23 cellular contexts compared by ENCODE assay signal in the genomic region with DNA sequence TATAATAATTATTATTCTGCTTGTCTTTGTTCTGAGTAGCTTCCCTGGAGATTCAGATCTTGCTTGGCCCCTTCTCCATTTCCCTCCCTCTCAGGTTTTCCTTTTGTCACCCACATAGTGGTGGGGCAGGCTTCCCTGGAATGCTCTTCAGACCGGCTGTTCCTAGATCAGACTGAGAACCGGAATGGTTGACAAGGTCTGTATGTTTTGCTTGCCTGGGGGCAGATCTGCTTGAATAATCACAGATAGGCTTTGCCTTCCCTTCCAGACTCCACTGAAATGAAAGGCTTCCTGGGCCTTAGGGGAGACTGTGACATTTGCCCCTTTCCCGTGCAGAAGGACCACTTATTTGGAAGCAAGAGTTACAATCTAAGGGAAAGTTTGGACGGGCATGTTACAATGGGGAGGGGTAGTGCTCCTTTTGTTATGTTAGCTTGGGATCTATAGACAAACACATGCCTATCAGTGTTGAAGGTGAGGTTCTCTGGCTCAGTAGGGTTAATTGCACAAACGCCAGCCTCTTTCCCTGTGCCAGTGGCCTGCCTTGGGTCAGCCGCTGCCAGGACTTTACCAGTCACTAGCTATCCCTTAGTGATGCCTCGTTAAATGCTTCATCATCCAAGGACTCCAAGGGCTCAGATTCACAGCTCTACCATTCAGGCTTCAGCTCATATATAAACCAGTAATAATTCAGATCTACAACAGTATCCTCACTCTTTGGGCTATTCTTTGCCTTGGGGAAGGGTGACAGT.
DNase-seq lines count a peak whose midpoint lies in the region; ATAC-seq, FAIRE-seq and TF ChIP-seq lines count a peak whose summit lies in the region.
"Had no signal": no experiment of that assay in that cellular context is flagged by ENCODE, and none has a peak within 500 bp of the region (broad histone marks: within the 10 kb centered on the region; RNA-seq: fewer than 3 reads in every experiment).

No MANE protein-coding gene starts in this region.

- ATAC-seq in SK-N-SH treated with all-trans-retinoic acid at 6 μM for 48 hours (no peak), left ventricle myocardium superior (no peak)
- ATAC-seq: A549, right cardiac atrium had no signal

- H2BK15ac ChIP-seq in H1 (ENCODE audit: low read length): no peak overlapping the region

- H3K79me1 ChIP-seq in H1 (ENCODE audit: low read depth, low read length): no peaks in the 10 kb centered on the region

- TF ChIP-seq CTCF in SK-N-SH (IDR thresholded peaks at IDR 0.05) (no peak), H1 (IDR thresholded peaks at IDR 0.05; ENCODE audit: control extremely low read depth in 1 of 3, insufficient read depth in 1 of 3, low read depth in 1 of 3, low read length in 3 of 3) (no peak)

- POLR2A ChIA-PET in SK-N-SH (lab: Yijun Ruan, JAX): no interaction called here
- POLR2A ChIA-PET in H1 (lab: Charles Lee; ENCODE audit: partially characterized antibody): no interaction called here

- H3K36me3 ChIP-seq in SK-N-SH (replicated peaks in 1 of 2; ENCODE audit: control insufficient read depth in 1 of 2, insufficient read depth in 2 of 2, low read length in 1 of 2): no peaks in the 10 kb centered on the region
- H3K36me3 ChIP-seq in H1 (ENCODE audit: control insufficient read depth in 2 of 4, insufficient read depth in 4 of 4, low read length in 3 of 4): no peaks in the 10 kb centered on the region
- no peaks in the 10 kb centered on the region for H3K36me3 ChIP-seq in mesodermal cell (ENCODE audit: control insufficient read depth, insufficient read depth, low read length)
- H3K36me3 ChIP-seq: BLaER1, SJSA1, vagina had no signal

- no peak overlapping the region for H3K14ac ChIP-seq in H1 (ENCODE audit: insufficient read length)

- no peak overlapping the region for H3K23ac ChIP-seq in H1 (ENCODE audit: insufficient read length)

- H3K4me1 ChIP-seq in SK-N-SH (ENCODE audit: control insufficient read depth in 1 of 2, insufficient read depth in 2 of 2, low read depth in 1 of 2, low read length in 1 of 2) (peaks cover 0 to 16% of the 10 kb centered on the region in 2 experiments; a peak in 2 of 4 replicates), H1 (replicated peaks in 1 of 4; ENCODE audit: control insufficient read depth in 3 of 4, insufficient read depth in 4 of 4, low read length in 3 of 4) (0 out of 7 replicates have a peak, but pooled peaks cover 0 to 5% (median 0%) of the 10 kb centered on the region in 4 experiments), mesodermal cell (ENCODE audit: control insufficient read depth, insufficient read depth, low read length, poor library complexity, severe bottlenecking) (peaks cover 11% of the 10 kb centered on the region)
- H3K4me1 ChIP-seq: A549, BLaER1, SJSA1, vagina had no signal

- H3K9me3 Mint-ChIP-seq in activated CD4-positive, alpha-beta T cell treated with anti-CD3 and anti-CD28 coated beads, Interleukin-2, amount 10 ng/mL, durations not matched to agents 24 days and 14 days: peaks cover 5% of the 10 kb centered on the region

- no peak overlapping the region for H3K4me3 Mint-ChIP-seq in activated CD4-positive, alpha-beta T cell treated with anti-CD3 and anti-CD28 coated beads, Interleukin-2, amount 10 ng/mL, durations not matched to agents 24 days and 14 days

- FAIRE-seq in H1 (lab: Jason Lieb, UNC): no peak
- FAIRE-seq: A549 had no signal

- CTCF ChIA-PET in SK-N-SH (lab: Yijun Ruan, JAX) (interaction anchor here (1.2 to 1.5 kb wide), 2 partner anchors 9 to 104 kb away, joined by 3 to 5 read pairs; no protein-coding TSS in a partner anchor), H1 (lab: Charles Lee; ENCODE audit: partially characterized antibody) (interaction anchor here (1.4 to 1.5 kb wide), 3 partner anchors 14 to 186 kb away, joined by 3 to 4 read pairs (median 3); no protein-coding TSS in a partner anchor)

- no peak overlapping the region for H4K5ac ChIP-seq in H1 (ENCODE audit: insufficient read length, low read depth, low read length)

- peaks cover 12% of the 10 kb centered on the region for H3K27me3 Mint-ChIP-seq in activated CD4-positive, alpha-beta T cell treated with anti-CD3 and anti-CD28 coated beads, Interleukin-2, amount 10 ng/mL, durations not matched to agents 24 days and 14 days

- H3K23me2 ChIP-seq in H1 (ENCODE audit: low read depth, low read length): no peaks in the 10 kb centered on the region

- H3K4me3 ChIP-seq in SK-N-SH (ENCODE audit: low read depth in 2 of 2, low read length in 1 of 2) (no peak overlapping the region), H1 (ENCODE audit: extremely low read depth in 1 of 4, insufficient read depth in 2 of 4, low read depth in 3 of 4, low read length in 4 of 4) (no peak overlapping the region), mesodermal cell (ENCODE audit: extremely low read depth, insufficient read depth, low read length, poor library complexity, severe bottlenecking) (no peak overlapping the region)
- H3K4me3 ChIP-seq: A549, BLaER1, SJSA1, vagina had no signal

- no peaks in the 10 kb centered on the region for H3K36me3 Mint-ChIP-seq in activated CD4-positive, alpha-beta T cell treated with anti-CD3 and anti-CD28 coated beads, Interleukin-2, amount 10 ng/mL, durations not matched to agents 24 days and 14 days (ENCODE audit: low read depth)

- 25% methylated on average over 7 of the region's 7 CpGs for WGBS in SK-N-SH (ENCODE audit: low lambda C conversion rate)
- WGBS in H1 (ENCODE audit: extremely low coverage in 1 of 2, insufficient coverage in 1 of 2, insufficient read length in 1 of 2, insufficient replicate concordance in 2 of 2, low coverage in 1 of 2, low lambda C conversion rate in 2 of 2, missing lambda C conversion rate in 1 of 2), 2 experiments: 75% methylated on average over 6 of the region's 7 CpGs; no CpG with 5 or more reads in 1 of the 2 experiments
- WGBS in mesodermal cell (ENCODE audit: insufficient coverage in 2 of 2), 2 experiments: 65 to 74% methylated on average over 4 to 7 of the region's 7 CpGs

- no peaks in the 10 kb centered on the region for H4K20me1 ChIP-seq in SK-N-SH (ENCODE audit: insufficient read depth)
- no peaks in the 10 kb centered on the region for H4K20me1 ChIP-seq in H1 (replicated peaks in 1 of 2; ENCODE audit: control insufficient read depth in 1 of 2, insufficient read depth in 2 of 2, low read length in 2 of 2)
- H4K20me1 ChIP-seq: BLaER1 had no signal

- no peak overlapping the region for H2AFZ ChIP-seq in SK-N-SH (ENCODE audit: low read depth)
- peak overlapping the region; percentile 76 for H2AFZ ChIP-seq in H1 (ENCODE audit: low read length)

- H3K9me3 ChIP-seq in SK-N-SH: no peaks in the 10 kb centered on the region
- H3K9me3 ChIP-seq in H1 (ENCODE audit: insufficient read depth in 2 of 2, low read depth in 1 of 2, low read length in 1 of 2): no peaks in the 10 kb centered on the region
- H3K9me3 ChIP-seq in mesodermal cell (ENCODE audit: control insufficient read depth, low read length): peaks cover 4% of the 10 kb centered on the region
- H3K9me3 ChIP-seq: A549, BLaER1, SJSA1, vagina had no signal

- H3K27ac Mint-ChIP-seq in activated CD4-positive, alpha-beta T cell treated with anti-CD3 and anti-CD28 coated beads, Interleukin-2, amount 10 ng/mL, durations not matched to agents 24 days and 14 days: no peak overlapping the region

- H3K9me2 ChIP-seq in SK-N-SH: no peaks in the 10 kb centered on the region; the same call in 1 of the 2 replicates

- H3K27ac ChIP-seq in SK-N-SH (ENCODE audit: low read depth in 2 of 2, low read length in 1 of 2) (no peak overlapping the region), H1 (ENCODE audit: low read depth, low read length) (0 out of 2 replicates have a peak overlapping the region, but pooled peaks have one; percentile 26), mesodermal cell (ENCODE audit: low read depth, low read length, severe bottlenecking) (peak overlapping the region; percentile 13)
- H3K27ac ChIP-seq: A549, BLaER1, SJSA1, vagina had no signal

- H3K18ac ChIP-seq in H1 (ENCODE audit: extremely low read depth, low read length): no peak overlapping the region

- no peak for TF ChIP-seq RAD21 in SK-N-SH (IDR thresholded peaks at IDR 0.05; ENCODE audit: low read length)
- no peak for TF ChIP-seq RAD21 in H1 (IDR thresholded peaks at IDR 0.05 in 1 of 2, conservative IDR thresholded peaks at IDR 0.05 in 1 of 2; ENCODE audit: low read depth in 2 of 2, low read length in 2 of 2)

- no peak overlapping the region for H2BK5ac ChIP-seq in H1 (ENCODE audit: low read depth, low read length)

- H3K79me2 ChIP-seq in SK-N-SH (ENCODE audit: insufficient read depth) (no peaks in the 10 kb centered on the region), H1 (ENCODE audit: control insufficient read depth in 1 of 2, insufficient read depth in 2 of 2, low read length in 2 of 2) (no peaks in the 10 kb centered on the region)

- H2BK12ac ChIP-seq in H1 (ENCODE audit: low read depth, low read length): no peak overlapping the region

- no peaks in the 10 kb centered on the region for H3F3A ChIP-seq in SK-N-SH (replicated peaks; ENCODE audit: insufficient read depth)

- TF ChIP-seq POLR2A in H1 (IDR thresholded peaks at IDR 0.05; ENCODE audit: control extremely low read depth in 1 of 2, low read depth in 2 of 2, low read length in 2 of 2): no peak

- no peak for TF ChIP-seq EP300 in SK-N-SH (IDR thresholded peaks at IDR 0.05; ENCODE audit: borderline replicate concordance in 1 of 2, low read depth in 1 of 2, low read length in 1 of 2)
- no peak for TF ChIP-seq EP300 in H1 (IDR thresholded peaks at IDR 0.05; ENCODE audit: borderline replicate concordance in 1 of 2, low read depth in 2 of 2, low read length in 2 of 2)

- H3K4me2 ChIP-seq in SK-N-SH: no peak overlapping the region
- H3K4me2 ChIP-seq in H1 (ENCODE audit: insufficient read depth in 1 of 2, low read depth in 2 of 2, low read length in 2 of 2): no peak overlapping the region
- H3K4me2 ChIP-seq: A549, BLaER1 had no signal

- H2AK5ac ChIP-seq in H1 (ENCODE audit: low read depth, low read length): no peak overlapping the region

- H3K27me3 ChIP-seq in SK-N-SH (ENCODE audit: insufficient read depth) (peaks cover 3% of the 10 kb centered on the region; the same call in 1 of the 2 replicates), H1 (replicated peaks in 1 of 4; ENCODE audit: control insufficient read depth in 3 of 4, extremely low read depth in 1 of 4, insufficient read depth in 3 of 4, low read length in 3 of 4) (no peaks in the 10 kb centered on the region)
- H3K27me3 ChIP-seq: BLaER1, SJSA1, vagina had no signal

- no peak overlapping the region for H4K91ac ChIP-seq in H1 (replicated peaks; ENCODE audit: insufficient read length, low read length)

- H3K56ac ChIP-seq in H1 (replicated peaks; ENCODE audit: insufficient read length, low read depth, low read length): no peak overlapping the region

- no peaks in the 10 kb centered on the region for H3K4me1 Mint-ChIP-seq in activated CD4-positive, alpha-beta T cell treated with anti-CD3 and anti-CD28 coated beads, Interleukin-2, amount 10 ng/mL, durations not matched to agents 24 days and 14 days

- no peak overlapping the region for H2BK20ac ChIP-seq in H1 (ENCODE audit: low read length)

- no peak overlapping the region for H2BK120ac ChIP-seq in H1 (replicated peaks; ENCODE audit: low read depth, low read length)

- intact Hi-C loops in left ventricle myocardium superior (cut with micrococcal nuclease): no loop called here
- intact Hi-C loops in activated CD4-positive, alpha-beta T cell treated with anti-CD3 and anti-CD28 coated beads, Interleukin-2, amount 10 ng/mL, durations not matched to agents 24 days and 14 days (cut with micrococcal nuclease): no loop called here

- H3K9ac ChIP-seq in SK-N-SH: no peak overlapping the region
- no peak overlapping the region for H3K9ac ChIP-seq in H1 (replicated peaks in 1 of 4; ENCODE audit: extremely low read depth in 1 of 4, low read depth in 3 of 4, low read length in 3 of 4)
- H3K9ac ChIP-seq: BLaER1 had no signal

- no peak overlapping the region for H3K4ac ChIP-seq in H1 (replicated peaks; ENCODE audit: insufficient read length, low read depth, low read length)

- peak; percentile 33 for DNase-seq in SK-N-SH
- no peak for DNase-seq in H1 (ENCODE audit: low read depth in 1 of 2, low spot score in 2 of 2)
- no peak for DNase-seq in nucleus accumbens (lab: John Stamatoyannopoulos, UW)
- no peak for DNase-seq in CD1c-positive myeloid dendritic cell (ENCODE audit: extremely low spot score)
- DNase-seq in left ventricle myocardium superior: no peak
- DNase-seq in activated CD4-positive, alpha-beta T cell treated with anti-CD3 and anti-CD28 coated beads, Interleukin-2, amount 10 ng/mL, durations not matched to agents 24 days and 14 days: no peak
- DNase-seq: activated gamma-delta T cell; EL; foreskin melanocyte; hypothalamus; NCI-H1436; NCI-H226; NCI-H82; occipital lobe; right cardiac atrium; stimulated activated CD4-positive, alpha-beta T cell treated with anti-CD3 and anti-CD28 coated beads, Interleukin-15, amount 100 ng/mL, for 24 hours; T-helper 2 cell had no signal

- no peak overlapping the region for H4K8ac ChIP-seq in H1 (ENCODE audit: extremely low read depth, insufficient read depth, low read length)

Comparison
In these comparisons a context has a peak if more than half of its experiments do, and no peak if none do; other contexts are left out.
1. H3K27ac ChIP-seq: peak in H1 (single experiment) and mesodermal cell (single experiment); none in SK-N-SH (0 of 2).